Comparison of ENCODE assay signal across 8 cellular contexts in the genomic region with DNA sequence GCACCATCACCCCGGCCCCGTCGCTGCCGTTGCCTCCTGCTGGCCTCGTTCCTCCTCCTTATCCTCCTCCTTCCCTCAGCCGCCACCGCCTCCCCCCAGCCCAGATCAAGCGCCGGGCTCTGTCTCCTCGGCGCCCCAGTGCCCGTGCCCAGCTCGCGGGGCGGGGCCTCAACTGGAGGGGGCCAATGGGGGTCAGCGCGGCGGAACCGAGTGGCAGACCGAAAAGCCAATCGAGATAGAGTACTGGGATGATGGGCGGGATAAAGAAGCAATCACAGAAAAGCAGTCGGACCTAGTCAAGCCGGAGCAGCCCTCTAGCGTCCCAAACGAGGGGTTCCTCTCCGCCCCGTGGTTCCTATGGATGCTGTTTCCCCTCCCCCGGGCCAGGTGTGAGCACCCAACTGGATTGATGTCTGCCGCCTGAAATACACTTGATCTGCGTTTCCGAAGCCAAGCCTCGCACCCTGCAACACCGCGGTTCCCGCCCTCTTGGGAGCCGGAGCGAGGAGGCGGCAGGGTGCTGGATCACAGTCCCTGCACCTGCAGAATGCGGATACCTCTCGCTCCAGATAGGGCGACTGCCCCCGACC. TPM values are rescaled to one million over a fixed set of nuclear protein-coding genes. Genes with fewer than 3 reads are reported as not detected.
A peak's percentile ranks its signal among the peaks of the same experiment; 100 is the strongest.
DNase-seq lines count a peak whose midpoint lies in the region; ATAC-seq, FAIRE-seq and TF ChIP-seq lines count a peak whose summit lies in the region.

A gene (minus strand): TSS at position 121 of the 590 bp plus-strand sequence.

- no peaks in the 10 kb centered on the region for H3K27me3 ChIP-seq in keratinocyte (ENCODE audit: control insufficient read depth, extremely low read depth, insufficient read depth, low read length)

- H3K9me1 ChIP-seq in keratinocyte (ENCODE audit: control insufficient read depth, extremely low read depth, insufficient read depth, low read length) = no peaks in the 10 kb centered on the region

- H3K4me3 ChIP-seq in keratinocyte (ENCODE audit: control insufficient read depth in 2 of 3, extremely low read depth in 1 of 3, insufficient read depth in 2 of 3, low read depth in 1 of 3, low read length in 3 of 3) = peak within 1 kb of the TSS; percentile 77 to 86 (median 82)

- FAIRE-seq in keratinocyte (lab: Jason Lieb, UNC) = peak; percentile 96

- H3K79me2 ChIP-seq in keratinocyte (ENCODE audit: control insufficient read depth, insufficient read depth, low read length) = peaks cover 37% of the 10 kb centered on the region

- H4K20me1 ChIP-seq in keratinocyte (ENCODE audit: control insufficient read depth, extremely low read depth, insufficient read depth, low read length) = no peaks in the 10 kb centered on the region

- no peaks in the 10 kb centered on the region for H3K36me3 ChIP-seq in keratinocyte (ENCODE audit: control insufficient read depth in 2 of 2, extremely low read depth in 1 of 2, insufficient read depth in 2 of 2, low read length in 2 of 2)

- H2AFZ ChIP-seq in keratinocyte (ENCODE audit: control insufficient read depth, low read length) = peak within 1 kb of the TSS; percentile 93

- no peaks in the 10 kb centered on the region for H3K9me3 ChIP-seq in keratinocyte (ENCODE audit: control insufficient read depth, low read depth, low read length)

- peak; percentile 39 to 58 (median 44) for TF ChIP-seq CTCF in keratinocyte (optimal IDR thresholded peaks at IDR 0.05 in 1 of 3, IDR thresholded peaks at IDR 0.05 in 1 of 3, conservative IDR thresholded peaks at IDR 0.05 in 1 of 3; ENCODE audit: extremely low read depth in 1 of 3, insufficient read depth in 2 of 3, low read length in 3 of 3)

- peak within 1 kb of the TSS; percentile 83 for H3K9ac ChIP-seq in keratinocyte (ENCODE audit: control insufficient read depth, extremely low read depth, insufficient read depth, low read length)

- peaks cover 32% of the 10 kb centered on the region for H3K4me1 ChIP-seq in keratinocyte (ENCODE audit: control insufficient read depth, extremely low read depth, insufficient read depth, low read length)

- DNase-seq in 8988T (peak; percentile 74), NCI-H2196 treated with DMSO at 0.1 percent for 48 hours (lab: John Stamatoyannopoulos, UW; ENCODE audit: unreplicated experiment) (peak; percentile 90), cerebellum (ENCODE audit: low spot score) (peak; percentile 97), keratinocyte (ENCODE audit: low read depth, low spot score) (peak; percentile 61)
- peak; percentile 76 to 80 for DNase-seq in activated CD4-positive, alpha-beta T cell treated with anti-CD3 and anti-CD28 coated beads for 24 hours (ENCODE audit: low read depth in 2 of 2)
- peak; percentile 80 for DNase-seq in stimulated activated CD4-positive, alpha-beta T cell treated with anti-CD3 and anti-CD28 coated beads, Interleukin-12 subunit alpha, Interleukin-12 subunit beta, amount 100 ng/mL, for 4 hours

- dilution Hi-C loops in keratinocyte (cut with MboI; ENCODE audit: extremely low pct_ligation_motif_present, low sequenced_read_pairs) = no loop called here

- peak within 1 kb of the TSS; percentile 94 for H3K4me2 ChIP-seq in keratinocyte (ENCODE audit: control insufficient read depth, extremely low read depth, insufficient read depth, low read depth, low read length)

- peak within 1 kb of the TSS; percentile 68 for H3K27ac ChIP-seq in keratinocyte (ENCODE audit: control insufficient read depth, insufficient read depth, low read length)

- ATAC-seq in GM18858 (IDR thresholded peaks at IDR 0.05; ENCODE audit: unreplicated experiment) = peak; percentile 93
- ATAC-seq in HG03095 (IDR thresholded peaks at IDR 0.05; ENCODE audit: unreplicated experiment) = peak; percentile 93

RNA-seq across cellular contexts. Expression of the gene that starts here (rescaled TPM):
- 27.9 TPM for total RNA-seq in cerebellum
- polyA plus RNA-seq in keratinocyte = 6.4 to 11.8 TPM (median 7.3 TPM) in 3 replicates
- polyA plus RNA-seq in keratinocyte (2011; ENCODE audit: low read depth) = 1.6 TPM
- polyA plus RNA-seq in keratinocyte (2011; cell fraction: cytosol; rRNA removed) = 4.9 and 5.4 TPM in 2 replicates
- 10.9 and 15.5 TPM in 2 replicates for polyA plus RNA-seq in keratinocyte (2011; cell fraction: nucleus; rRNA removed)
- polyA plus RNA-seq in keratinocyte (2012; ENCODE audit: low replicate concordance) = 0.83 and 9.5 TPM in 2 replicates
- 11.5 to 29.1 TPM (median 12.1 TPM) in 3 replicates for polyA minus RNA-seq in keratinocyte
- 5.0 TPM for polyA minus RNA-seq in keratinocyte (2011; cell fraction: cytosol; rRNA and poly(A)+ RNA removed)
- polyA minus RNA-seq in keratinocyte (2011; cell fraction: nucleus; rRNA and poly(A)+ RNA removed) = 8.9 and 13.1 TPM in 2 replicates

Comparison
In these comparisons a context has a peak if more than half of its experiments do, and no peak if none do; other contexts are left out.
1. Peak in every context shown above with its lines: DNase-seq, ATAC-seq, H3K4me3 ChIP-seq and H3K27ac ChIP-seq.